13 cellular contexts compared by ENCODE assay signal in genomic region chr3:94413721-94414106, GRCh38.
DNase-seq lines count a peak whose midpoint lies in the region; ATAC-seq and TF ChIP-seq lines count a peak whose summit lies in the region.
"Had no signal": no experiment of that assay in that cellular context is flagged by ENCODE, and none has a peak within 500 bp of the region (broad histone marks: within the 10 kb centered on the region; RNA-seq: fewer than 3 reads in every experiment).

No MANE protein-coding gene starts in this region.

- no peaks in the 10 kb centered on the region for H4K20me1 ChIP-seq in GM23338 (replicated peaks; ENCODE audit: insufficient read depth)
- no peaks in the 10 kb centered on the region for H4K20me1 ChIP-seq in SK-N-SH (ENCODE audit: insufficient read depth)

- CTCF ChIA-PET in SK-N-SH (lab: Yijun Ruan, JAX), result no interaction called here

- no peak for TF ChIP-seq EP300 in SK-N-SH (IDR thresholded peaks at IDR 0.05; ENCODE audit: borderline replicate concordance in 1 of 2, low read depth in 1 of 2, low read length in 1 of 2)

- DNase-seq in GM23338 (ENCODE audit: low spot score), result peak; percentile 4
- no peak for DNase-seq in SK-N-SH
- peak; percentile 83 for DNase-seq in fibroblast of pulmonary artery (ENCODE audit: low read depth)
- DNase-seq in type B pancreatic cell (ENCODE audit: extremely low spot score, unreplicated experiment), result no peak
- DNase-seq in NCI-H82 treated with DMSO at 0.1 percent for 48 hours (lab: John Stamatoyannopoulos, UW; ENCODE audit: unreplicated experiment), result no peak
- no peak for DNase-seq in D341Med (ENCODE audit: low spot score)
- DNase-seq: central memory CD4-positive, alpha-beta T cell; KBM-7; NCI-H1694; NCI-H526; occipital lobe had no signal

- H3K36me3 ChIP-seq in GM23338 (ENCODE audit: insufficient read depth) (no peaks in the 10 kb centered on the region), SK-N-SH (replicated peaks in 1 of 2; ENCODE audit: control insufficient read depth in 1 of 2, insufficient read depth in 2 of 2, low read length in 1 of 2) (no peaks in the 10 kb centered on the region)

- H3K27me3 ChIP-seq in GM23338 (ENCODE audit: insufficient read depth), result no peaks in the 10 kb centered on the region
- H3K27me3 ChIP-seq in SK-N-SH (ENCODE audit: insufficient read depth), result no peaks in the 10 kb centered on the region

- POLR2A ChIA-PET in SK-N-SH (lab: Yijun Ruan, JAX), result no interaction called here

- no peaks in the 10 kb centered on the region for H3K9me3 ChIP-seq in SK-N-SH

- H3K27ac ChIP-seq in GM23338 (ENCODE audit: low read depth) (peak overlapping the region; percentile 93), SK-N-SH (ENCODE audit: low read depth in 2 of 2, low read length in 1 of 2) (peak overlapping the region in 1 of 2 experiments; percentile 81; a peak in 1 of 4 replicates)

- H3K27me3 Mint-ChIP-seq in GM23338 (ENCODE audit: insufficient read depth, low read depth, poor library complexity), result no peaks in the 10 kb centered on the region
- H3K27me3 Mint-ChIP-seq in type B pancreatic cell, result no peaks in the 10 kb centered on the region
- H3K27me3 Mint-ChIP-seq: memory B cell had no signal

- TF ChIP-seq CTCF in GM23338 (conservative IDR thresholded peaks at IDR 0.05; ENCODE audit: low read depth in 2 of 2) (no peak), SK-N-SH (IDR thresholded peaks at IDR 0.05) (no peak), fibroblast of pulmonary artery (IDR thresholded peaks at IDR 0.05; ENCODE audit: low read length, missing control alignments) (no peak), type B pancreatic cell (conservative IDR thresholded peaks at IDR 0.05) (no peak)

- H3K36me3 Mint-ChIP-seq in GM23338 (ENCODE audit: low read depth) (no peaks in the 10 kb centered on the region), type B pancreatic cell (no peaks in the 10 kb centered on the region)
- H3K36me3 Mint-ChIP-seq: memory B cell had no signal

- TF ChIP-seq RAD21 in SK-N-SH (IDR thresholded peaks at IDR 0.05; ENCODE audit: low read length), result no peak

- H3K4me1 Mint-ChIP-seq in GM23338 (peaks cover 23% of the 10 kb centered on the region), type B pancreatic cell (ENCODE audit: unreplicated experiment) (peaks cover 16% of the 10 kb centered on the region)
- H3K4me1 Mint-ChIP-seq: memory B cell had no signal

- 47% methylated on average over 2 of the region's 2 CpGs for WGBS in SK-N-SH (ENCODE audit: low lambda C conversion rate)

- ATAC-seq in GM23338 (no peak), HG03175 (IDR thresholded peaks at IDR 0.05; ENCODE audit: unreplicated experiment) (no peak)

- H2AFZ ChIP-seq in GM23338 (no peak overlapping the region), SK-N-SH (ENCODE audit: low read depth) (no peak overlapping the region)

- H3K4me1 ChIP-seq in GM23338 (ENCODE audit: insufficient read depth) (peaks cover 17% of the 10 kb centered on the region; the same call in 1 of the 2 replicates), SK-N-SH (ENCODE audit: control insufficient read depth in 1 of 2, insufficient read depth in 2 of 2, low read depth in 1 of 2, low read length in 1 of 2) (peaks cover 5 to 7% of the 10 kb centered on the region in 2 experiments; a peak in 3 of 4 replicates)

- H3K9ac ChIP-seq in SK-N-SH, result no peak overlapping the region

- no peaks in the 10 kb centered on the region for H3F3A ChIP-seq in GM23338 (replicated peaks; ENCODE audit: low read depth)
- no peaks in the 10 kb centered on the region for H3F3A ChIP-seq in SK-N-SH (replicated peaks; ENCODE audit: insufficient read depth)

- H3K9me3 Mint-ChIP-seq in GM23338 (0 out of 3 replicates have a peak, but pooled peaks cover 3% of the 10 kb centered on the region), type B pancreatic cell (no peaks in the 10 kb centered on the region)

- H3K4me3 Mint-ChIP-seq in GM23338 (peak overlapping the region; percentile 19; the same call in 1 of the 3 replicates), type B pancreatic cell (no peak overlapping the region)
- H3K4me3 Mint-ChIP-seq: memory B cell had no signal

- H3K4me3 ChIP-seq in GM23338, result no peak overlapping the region
- no peak overlapping the region for H3K4me3 ChIP-seq in SK-N-SH (ENCODE audit: low read depth in 2 of 2, low read length in 1 of 2)
- no peak overlapping the region for H3K4me3 ChIP-seq in fibroblast of pulmonary artery (replicated peaks; ENCODE audit: low read depth, low read length)

- H3K4me2 ChIP-seq in GM23338 (no peak overlapping the region), SK-N-SH (no peak overlapping the region)

- no peaks in the 10 kb centered on the region for H3K79me2 ChIP-seq in GM23338 (replicated peaks; ENCODE audit: insufficient read depth)
- no peaks in the 10 kb centered on the region for H3K79me2 ChIP-seq in SK-N-SH (ENCODE audit: insufficient read depth)

- H3K9me2 ChIP-seq in GM23338 (ENCODE audit: insufficient read depth) (no peaks in the 10 kb centered on the region), SK-N-SH (no peaks in the 10 kb centered on the region)

- H3K27ac Mint-ChIP-seq in GM23338, result peak overlapping the region; percentile 96
- H3K27ac Mint-ChIP-seq in type B pancreatic cell, result peak overlapping the region; percentile 40
- H3K27ac Mint-ChIP-seq: memory B cell had no signal

TF ChIP-seq in GM23338, 12 proteins besides CTCF, POLR2A, EP300 and RAD21 (continues in another document):
- TF ChIP-seq ZNF331 (CRISPR knock-in tag; IDR thresholded peaks at IDR 0.05; ENCODE audit: low read depth) (no peak), ZNF114 (CRISPR knock-in tag; IDR thresholded peaks at IDR 0.05) (no peak)

TF ChIP-seq in SK-N-SH, 30 proteins besides CTCF, POLR2A, EP300 and RAD21:
- TF ChIP-seq NFIC (IDR thresholded peaks at IDR 0.05; ENCODE audit: borderline replicate concordance) (peak; percentile 63; the same call in 1 of the 2 replicates), NRF1 (IDR thresholded peaks at IDR 0.05; ENCODE audit: low read depth, low read length) (no peak), TCF12 (IDR thresholded peaks at IDR 0.05) (0 out of 2 replicates have a peak, but pooled peaks have one; percentile 30), GATA2 (CRISPR knock-in tag; IDR thresholded peaks at IDR 0.05) (no peak), MEF2A (IDR thresholded peaks at IDR 0.05; ENCODE audit: borderline replicate concordance, low read depth) (no peak)
- TF ChIP-seq, protein P1, sequence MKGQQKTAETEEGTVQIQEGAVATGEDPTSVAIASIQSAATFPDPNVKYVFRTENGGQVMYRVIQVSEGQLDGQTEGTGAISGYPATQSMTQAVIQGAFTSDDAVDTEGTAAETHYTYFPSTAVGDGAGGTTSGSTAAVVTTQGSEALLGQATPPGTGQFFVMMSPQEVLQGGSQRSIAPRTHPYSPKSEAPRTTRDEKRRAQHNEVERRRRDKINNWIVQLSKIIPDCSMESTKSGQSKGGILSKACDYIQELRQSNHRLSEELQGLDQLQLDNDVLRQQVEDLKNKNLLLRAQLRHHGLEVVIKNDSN (IDR thresholded peaks at IDR 0.05; ENCODE audit: borderline replicate concordance, low read depth), result no peak

Comparison
In these comparisons a context has a peak if more than half of its experiments do, and no peak if none do; other contexts are left out.
1. DNase-seq: peak in GM23338 (single experiment) and fibroblast of pulmonary artery (single experiment); none in SK-N-SH (single experiment), type B pancreatic cell (single experiment), NCI-H82 treated with DMSO at 0.1 percent for 48 hours (single experiment) and D341Med (single experiment).